ENCODE assay signal across 1 cellular context in the genomic region with DNA sequence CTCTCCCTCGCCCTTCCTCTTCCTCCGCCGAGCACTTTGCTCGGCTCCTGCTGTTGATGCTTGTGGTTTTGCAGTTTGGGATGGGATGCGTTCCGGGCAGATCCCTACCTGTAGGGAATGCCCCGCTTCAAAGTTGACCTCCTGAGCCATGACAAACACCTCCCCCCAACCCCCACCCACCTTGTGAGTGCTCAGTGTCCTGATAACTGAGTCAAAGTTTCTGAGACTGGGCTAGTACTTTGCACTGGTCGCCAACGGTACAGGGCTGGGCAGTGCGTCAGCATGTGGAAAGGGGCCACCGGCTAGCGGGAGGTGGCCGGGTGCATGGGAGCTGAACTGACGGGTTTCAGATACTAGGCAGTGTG.
TF ChIP-seq lines count a peak whose summit lies in the region.

No MANE protein-coding gene starts in this region.

TF ChIP-seq in HepG2, 621 proteins besides CTCF, POLR2A, EP300 and RAD21 (continued from another document and continues in another):
- TF ChIP-seq ZNF296 (CRISPR knock-in tag; conservative IDR thresholded peaks at IDR 0.05) (no peak), SPEN (CRISPR knock-in tag; IDR thresholded peaks at IDR 0.05; ENCODE audit: low read depth) (peak; percentile 39; the same call in 1 of the 2 replicates), XRCC5 (optimal IDR thresholded peaks at IDR 0.05; ENCODE audit: low read length) (peak; percentile 36), HNF4A (CRISPR knock-in tag; IDR thresholded peaks at IDR 0.05) (peak; percentile 58; the same call in 1 of the 2 replicates), ZNF207 (IDR thresholded peaks at IDR 0.05; ENCODE audit: borderline replicate concordance) (no peak), ZNF572 (CRISPR knock-in tag; IDR thresholded peaks at IDR 0.05) (no peak), EED (CRISPR knock-in tag; IDR thresholded peaks at IDR 0.05) (0 out of 2 replicates have a peak, but pooled peaks have one; percentile 40), ELF1 (CRISPR knock-in tag; IDR thresholded peaks at IDR 0.05) (no peak), ZNF501 (CRISPR knock-in tag; IDR thresholded peaks at IDR 0.05) (no peak), SOX5 (CRISPR knock-in tag; IDR thresholded peaks at IDR 0.05; ENCODE audit: borderline replicate concordance) (no peak), SNAI1 (CRISPR knock-in tag; IDR thresholded peaks at IDR 0.05; ENCODE audit: borderline replicate concordance) (no peak), SUZ12 (IDR thresholded peaks at IDR 0.05; ENCODE audit: low read depth, low read length) (no peak), WIZ (CRISPR knock-in tag; IDR thresholded peaks at IDR 0.05) (no peak), ZSCAN21 (CRISPR knock-in tag; IDR thresholded peaks at IDR 0.05; ENCODE audit: borderline replicate concordance) (peak; percentile 61; the same call in 1 of the 2 replicates), PAX8 (CRISPR knock-in tag; IDR thresholded peaks at IDR 0.05; ENCODE audit: borderline replicate concordance) (no peak), NFKB2 (CRISPR knock-in tag; IDR thresholded peaks at IDR 0.05; ENCODE audit: borderline replicate concordance) (no peak), MBNL3 (CRISPR knock-in tag; conservative IDR thresholded peaks at IDR 0.05) (no peak), ZNF256 (CRISPR knock-in tag; conservative IDR thresholded peaks at IDR 0.05) (no peak)
- TF ChIP-seq, protein P1, sequence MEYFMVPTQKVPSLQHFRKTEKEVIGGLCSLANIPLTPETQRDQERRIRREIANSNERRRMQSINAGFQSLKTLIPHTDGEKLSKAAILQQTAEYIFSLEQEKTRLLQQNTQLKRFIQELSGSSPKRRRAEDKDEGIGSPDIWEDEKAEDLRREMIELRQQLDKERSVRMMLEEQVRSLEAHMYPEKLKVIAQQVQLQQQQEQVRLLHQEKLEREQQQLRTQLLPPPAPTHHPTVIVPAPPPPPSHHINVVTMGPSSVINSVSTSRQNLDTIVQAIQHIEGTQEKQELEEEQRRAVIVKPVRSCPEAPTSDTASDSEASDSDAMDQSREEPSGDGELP (IDR thresholded peaks at IDR 0.05; ENCODE audit: borderline replicate concordance, low read depth): peak; percentile 1; the same call in 1 of the 2 replicates
- TF ChIP-seq, protein P2, sequence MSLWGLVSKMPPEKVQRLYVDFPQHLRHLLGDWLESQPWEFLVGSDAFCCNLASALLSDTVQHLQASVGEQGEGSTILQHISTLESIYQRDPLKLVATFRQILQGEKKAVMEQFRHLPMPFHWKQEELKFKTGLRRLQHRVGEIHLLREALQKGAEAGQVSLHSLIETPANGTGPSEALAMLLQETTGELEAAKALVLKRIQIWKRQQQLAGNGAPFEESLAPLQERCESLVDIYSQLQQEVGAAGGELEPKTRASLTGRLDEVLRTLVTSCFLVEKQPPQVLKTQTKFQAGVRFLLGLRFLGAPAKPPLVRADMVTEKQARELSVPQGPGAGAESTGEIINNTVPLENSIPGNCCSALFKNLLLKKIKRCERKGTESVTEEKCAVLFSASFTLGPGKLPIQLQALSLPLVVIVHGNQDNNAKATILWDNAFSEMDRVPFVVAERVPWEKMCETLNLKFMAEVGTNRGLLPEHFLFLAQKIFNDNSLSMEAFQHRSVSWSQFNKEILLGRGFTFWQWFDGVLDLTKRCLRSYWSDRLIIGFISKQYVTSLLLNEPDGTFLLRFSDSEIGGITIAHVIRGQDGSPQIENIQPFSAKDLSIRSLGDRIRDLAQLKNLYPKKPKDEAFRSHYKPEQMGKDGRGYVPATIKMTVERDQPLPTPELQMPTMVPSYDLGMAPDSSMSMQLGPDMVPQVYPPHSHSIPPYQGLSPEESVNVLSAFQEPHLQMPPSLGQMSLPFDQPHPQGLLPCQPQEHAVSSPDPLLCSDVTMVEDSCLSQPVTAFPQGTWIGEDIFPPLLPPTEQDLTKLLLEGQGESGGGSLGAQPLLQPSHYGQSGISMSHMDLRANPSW (CRISPR knock-in tag; IDR thresholded peaks at IDR 0.05; ENCODE audit: borderline replicate concordance): 0 out of 2 replicates have a peak, but pooled peaks have one; percentile 59
- TF ChIP-seq, protein P3, sequence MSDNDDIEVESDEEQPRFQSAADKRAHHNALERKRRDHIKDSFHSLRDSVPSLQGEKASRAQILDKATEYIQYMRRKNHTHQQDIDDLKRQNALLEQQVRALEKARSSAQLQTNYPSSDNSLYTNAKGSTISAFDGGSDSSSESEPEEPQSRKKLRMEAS (IDR thresholded peaks at IDR 0.05): no peak
- TF ChIP-seq, protein P4, sequence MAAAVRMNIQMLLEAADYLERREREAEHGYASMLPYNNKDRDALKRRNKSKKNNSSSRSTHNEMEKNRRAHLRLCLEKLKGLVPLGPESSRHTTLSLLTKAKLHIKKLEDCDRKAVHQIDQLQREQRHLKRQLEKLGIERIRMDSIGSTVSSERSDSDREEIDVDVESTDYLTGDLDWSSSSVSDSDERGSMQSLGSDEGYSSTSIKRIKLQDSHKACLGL (CRISPR knock-in tag; IDR thresholded peaks at IDR 0.05): no peak
- TF ChIP-seq, protein P5, sequence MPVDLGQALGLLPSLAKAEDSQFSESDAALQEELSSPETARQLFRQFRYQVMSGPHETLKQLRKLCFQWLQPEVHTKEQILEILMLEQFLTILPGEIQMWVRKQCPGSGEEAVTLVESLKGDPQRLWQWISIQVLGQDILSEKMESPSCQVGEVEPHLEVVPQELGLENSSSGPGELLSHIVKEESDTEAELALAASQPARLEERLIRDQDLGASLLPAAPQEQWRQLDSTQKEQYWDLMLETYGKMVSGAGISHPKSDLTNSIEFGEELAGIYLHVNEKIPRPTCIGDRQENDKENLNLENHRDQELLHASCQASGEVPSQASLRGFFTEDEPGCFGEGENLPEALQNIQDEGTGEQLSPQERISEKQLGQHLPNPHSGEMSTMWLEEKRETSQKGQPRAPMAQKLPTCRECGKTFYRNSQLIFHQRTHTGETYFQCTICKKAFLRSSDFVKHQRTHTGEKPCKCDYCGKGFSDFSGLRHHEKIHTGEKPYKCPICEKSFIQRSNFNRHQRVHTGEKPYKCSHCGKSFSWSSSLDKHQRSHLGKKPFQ (CRISPR knock-in tag; IDR thresholded peaks at IDR 0.05; ENCODE audit: insufficient replicate concordance): no peak
- TF ChIP-seq, protein P6, sequence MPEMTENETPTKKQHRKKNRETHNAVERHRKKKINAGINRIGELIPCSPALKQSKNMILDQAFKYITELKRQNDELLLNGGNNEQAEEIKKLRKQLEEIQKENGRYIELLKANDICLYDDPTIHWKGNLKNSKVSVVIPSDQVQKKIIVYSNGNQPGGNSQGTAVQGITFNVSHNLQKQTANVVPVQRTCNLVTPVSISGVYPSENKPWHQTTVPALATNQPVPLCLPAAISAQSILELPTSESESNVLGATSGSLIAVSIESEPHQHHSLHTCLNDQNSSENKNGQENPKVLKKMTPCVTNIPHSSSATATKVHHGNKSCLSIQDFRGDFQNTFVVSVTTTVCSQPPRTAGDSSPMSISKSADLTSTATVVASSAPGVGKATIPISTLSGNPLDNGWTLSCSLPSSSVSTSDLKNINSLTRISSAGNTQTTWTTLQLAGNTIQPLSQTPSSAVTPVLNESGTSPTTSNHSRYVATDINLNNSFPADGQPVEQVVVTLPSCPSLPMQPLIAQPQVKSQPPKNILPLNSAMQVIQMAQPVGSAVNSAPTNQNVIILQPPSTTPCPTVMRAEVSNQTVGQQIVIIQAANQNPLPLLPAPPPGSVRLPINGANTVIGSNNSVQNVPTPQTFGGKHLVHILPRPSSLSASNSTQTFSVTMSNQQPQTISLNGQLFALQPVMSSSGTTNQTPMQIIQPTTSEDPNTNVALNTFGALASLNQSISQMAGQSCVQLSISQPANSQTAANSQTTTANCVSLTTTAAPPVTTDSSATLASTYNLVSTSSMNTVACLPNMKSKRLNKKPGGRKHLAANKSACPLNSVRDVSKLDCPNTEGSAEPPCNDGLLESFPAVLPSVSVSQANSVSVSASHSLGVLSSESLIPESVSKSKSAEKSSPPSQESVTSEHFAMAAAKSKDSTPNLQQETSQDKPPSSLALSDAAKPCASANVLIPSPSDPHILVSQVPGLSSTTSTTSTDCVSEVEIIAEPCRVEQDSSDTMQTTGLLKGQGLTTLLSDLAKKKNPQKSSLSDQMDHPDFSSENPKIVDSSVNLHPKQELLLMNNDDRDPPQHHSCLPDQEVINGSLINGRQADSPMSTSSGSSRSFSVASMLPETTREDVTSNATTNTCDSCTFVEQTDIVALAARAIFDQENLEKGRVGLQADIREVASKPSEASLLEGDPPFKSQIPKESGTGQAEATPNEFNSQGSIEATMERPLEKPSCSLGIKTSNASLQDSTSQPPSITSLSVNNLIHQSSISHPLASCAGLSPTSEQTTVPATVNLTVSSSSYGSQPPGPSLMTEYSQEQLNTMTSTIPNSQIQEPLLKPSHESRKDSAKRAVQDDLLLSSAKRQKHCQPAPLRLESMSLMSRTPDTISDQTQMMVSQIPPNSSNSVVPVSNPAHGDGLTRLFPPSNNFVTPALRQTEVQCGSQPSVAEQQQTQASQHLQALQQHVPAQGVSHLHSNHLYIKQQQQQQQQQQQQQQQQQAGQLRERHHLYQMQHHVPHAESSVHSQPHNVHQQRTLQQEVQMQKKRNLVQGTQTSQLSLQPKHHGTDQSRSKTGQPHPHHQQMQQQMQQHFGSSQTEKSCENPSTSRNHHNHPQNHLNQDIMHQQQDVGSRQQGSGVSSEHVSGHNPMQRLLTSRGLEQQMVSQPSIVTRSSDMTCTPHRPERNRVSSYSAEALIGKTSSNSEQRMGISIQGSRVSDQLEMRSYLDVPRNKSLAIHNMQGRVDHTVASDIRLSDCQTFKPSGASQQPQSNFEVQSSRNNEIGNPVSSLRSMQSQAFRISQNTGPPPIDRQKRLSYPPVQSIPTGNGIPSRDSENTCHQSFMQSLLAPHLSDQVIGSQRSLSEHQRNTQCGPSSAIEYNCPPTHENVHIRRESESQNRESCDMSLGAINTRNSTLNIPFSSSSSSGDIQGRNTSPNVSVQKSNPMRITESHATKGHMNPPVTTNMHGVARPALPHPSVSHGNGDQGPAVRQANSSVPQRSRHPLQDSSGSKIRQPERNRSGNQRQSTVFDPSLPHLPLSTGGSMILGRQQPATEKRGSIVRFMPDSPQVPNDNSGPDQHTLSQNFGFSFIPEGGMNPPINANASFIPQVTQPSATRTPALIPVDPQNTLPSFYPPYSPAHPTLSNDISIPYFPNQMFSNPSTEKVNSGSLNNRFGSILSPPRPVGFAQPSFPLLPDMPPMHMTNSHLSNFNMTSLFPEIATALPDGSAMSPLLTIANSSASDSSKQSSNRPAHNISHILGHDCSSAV (CRISPR knock-in tag; IDR thresholded peaks at IDR 0.05; ENCODE audit: borderline replicate concordance): no peak
- TF ChIP-seq, protein P7, sequence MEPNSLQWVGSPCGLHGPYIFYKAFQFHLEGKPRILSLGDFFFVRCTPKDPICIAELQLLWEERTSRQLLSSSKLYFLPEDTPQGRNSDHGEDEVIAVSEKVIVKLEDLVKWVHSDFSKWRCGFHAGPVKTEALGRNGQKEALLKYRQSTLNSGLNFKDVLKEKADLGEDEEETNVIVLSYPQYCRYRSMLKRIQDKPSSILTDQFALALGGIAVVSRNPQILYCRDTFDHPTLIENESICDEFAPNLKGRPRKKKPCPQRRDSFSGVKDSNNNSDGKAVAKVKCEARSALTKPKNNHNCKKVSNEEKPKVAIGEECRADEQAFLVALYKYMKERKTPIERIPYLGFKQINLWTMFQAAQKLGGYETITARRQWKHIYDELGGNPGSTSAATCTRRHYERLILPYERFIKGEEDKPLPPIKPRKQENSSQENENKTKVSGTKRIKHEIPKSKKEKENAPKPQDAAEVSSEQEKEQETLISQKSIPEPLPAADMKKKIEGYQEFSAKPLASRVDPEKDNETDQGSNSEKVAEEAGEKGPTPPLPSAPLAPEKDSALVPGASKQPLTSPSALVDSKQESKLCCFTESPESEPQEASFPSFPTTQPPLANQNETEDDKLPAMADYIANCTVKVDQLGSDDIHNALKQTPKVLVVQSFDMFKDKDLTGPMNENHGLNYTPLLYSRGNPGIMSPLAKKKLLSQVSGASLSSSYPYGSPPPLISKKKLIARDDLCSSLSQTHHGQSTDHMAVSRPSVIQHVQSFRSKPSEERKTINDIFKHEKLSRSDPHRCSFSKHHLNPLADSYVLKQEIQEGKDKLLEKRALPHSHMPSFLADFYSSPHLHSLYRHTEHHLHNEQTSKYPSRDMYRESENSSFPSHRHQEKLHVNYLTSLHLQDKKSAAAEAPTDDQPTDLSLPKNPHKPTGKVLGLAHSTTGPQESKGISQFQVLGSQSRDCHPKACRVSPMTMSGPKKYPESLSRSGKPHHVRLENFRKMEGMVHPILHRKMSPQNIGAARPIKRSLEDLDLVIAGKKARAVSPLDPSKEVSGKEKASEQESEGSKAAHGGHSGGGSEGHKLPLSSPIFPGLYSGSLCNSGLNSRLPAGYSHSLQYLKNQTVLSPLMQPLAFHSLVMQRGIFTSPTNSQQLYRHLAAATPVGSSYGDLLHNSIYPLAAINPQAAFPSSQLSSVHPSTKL (CRISPR knock-in tag; IDR thresholded peaks at IDR 0.05): peak; percentile 3; the same call in 1 of the 2 replicates
- TF ChIP-seq, protein P8, sequence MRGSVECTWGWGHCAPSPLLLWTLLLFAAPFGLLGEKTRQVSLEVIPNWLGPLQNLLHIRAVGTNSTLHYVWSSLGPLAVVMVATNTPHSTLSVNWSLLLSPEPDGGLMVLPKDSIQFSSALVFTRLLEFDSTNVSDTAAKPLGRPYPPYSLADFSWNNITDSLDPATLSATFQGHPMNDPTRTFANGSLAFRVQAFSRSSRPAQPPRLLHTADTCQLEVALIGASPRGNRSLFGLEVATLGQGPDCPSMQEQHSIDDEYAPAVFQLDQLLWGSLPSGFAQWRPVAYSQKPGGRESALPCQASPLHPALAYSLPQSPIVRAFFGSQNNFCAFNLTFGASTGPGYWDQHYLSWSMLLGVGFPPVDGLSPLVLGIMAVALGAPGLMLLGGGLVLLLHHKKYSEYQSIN (CRISPR knock-in tag; IDR thresholded peaks at IDR 0.05; ENCODE audit: borderline replicate concordance): no peak
- TF ChIP-seq, protein P9, sequence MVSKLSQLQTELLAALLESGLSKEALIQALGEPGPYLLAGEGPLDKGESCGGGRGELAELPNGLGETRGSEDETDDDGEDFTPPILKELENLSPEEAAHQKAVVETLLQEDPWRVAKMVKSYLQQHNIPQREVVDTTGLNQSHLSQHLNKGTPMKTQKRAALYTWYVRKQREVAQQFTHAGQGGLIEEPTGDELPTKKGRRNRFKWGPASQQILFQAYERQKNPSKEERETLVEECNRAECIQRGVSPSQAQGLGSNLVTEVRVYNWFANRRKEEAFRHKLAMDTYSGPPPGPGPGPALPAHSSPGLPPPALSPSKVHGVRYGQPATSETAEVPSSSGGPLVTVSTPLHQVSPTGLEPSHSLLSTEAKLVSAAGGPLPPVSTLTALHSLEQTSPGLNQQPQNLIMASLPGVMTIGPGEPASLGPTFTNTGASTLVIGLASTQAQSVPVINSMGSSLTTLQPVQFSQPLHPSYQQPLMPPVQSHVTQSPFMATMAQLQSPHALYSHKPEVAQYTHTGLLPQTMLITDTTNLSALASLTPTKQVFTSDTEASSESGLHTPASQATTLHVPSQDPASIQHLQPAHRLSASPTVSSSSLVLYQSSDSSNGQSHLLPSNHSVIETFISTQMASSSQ (IDR thresholded peaks at IDR 0.05; ENCODE audit: low read depth): 0 out of 2 replicates have a peak, but pooled peaks have one; percentile 14
- TF ChIP-seq, protein P9 (CRISPR knock-in tag; IDR thresholded peaks at IDR 0.05; ENCODE audit: borderline replicate concordance): no peak
